35 cellular contexts compared by ENCODE assay signal in the genomic region with DNA sequence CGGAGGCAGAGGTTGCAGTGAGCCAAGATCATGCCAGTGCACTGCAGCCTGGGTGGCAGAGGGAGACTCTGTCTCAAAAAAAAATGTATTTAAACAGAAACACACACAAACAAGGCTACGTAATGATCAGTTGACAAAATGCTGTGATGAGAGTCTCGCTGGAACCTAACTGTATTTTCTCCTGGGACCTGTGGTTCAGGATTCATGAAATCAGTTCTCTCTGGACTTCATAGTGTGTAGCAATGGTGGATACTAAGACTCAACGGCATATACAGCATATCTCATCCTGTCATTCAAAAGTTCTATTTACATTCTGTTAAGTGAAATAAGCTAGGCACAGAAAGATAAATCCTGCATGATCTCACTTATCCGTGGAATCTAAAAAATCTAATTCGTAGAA.
"Had no signal": no experiment of that assay in that cellular context is flagged by ENCODE, and none has a peak within 500 bp of the region (broad histone marks: within the 10 kb centered on the region; RNA-seq: fewer than 3 reads in every experiment).

No MANE protein-coding gene starts in this region.

- H3K9me3 Mint-ChIP-seq: activated CD4-positive, alpha-beta memory T cell treated with anti-CD3 and anti-CD28 coated beads, Interleukin-2, amount 10 ng/mL, durations not matched to agents 7 days and 5 days; activated CD4-positive, alpha-beta T cell treated with anti-CD3 and anti-CD28 coated beads, Interleukin-2, amount 10 ng/mL, durations not matched to agents 7 days and 5 days; activated naive CD4-positive, alpha-beta T cell treated with anti-CD3 and anti-CD28 coated beads for 36 hours; activated naive CD4-positive, alpha-beta T cell treated with anti-CD3 and anti-CD28 coated beads, Interleukin-2, amount 50 U/mL, for 72 hours; activated naive CD8-positive, alpha-beta T cell treated with anti-CD3 and anti-CD28 coated beads for 36 hours; activated T-cell treated with anti-CD3 and anti-CD28 coated beads, Interleukin-2, amount 50 U/mL, for 4 hours; activated T-cell treated with anti-CD3 and anti-CD28 coated beads, Interleukin-2, amount 50 U/mL, for 72 hours; activated T-helper 1 cell treated with anti-CD3 and anti-CD28 coated beads, Interleukin-12 subunit alpha, Interleukin-12 subunit beta, Interleukin-2, Interleukin-4 antibody, amounts not matched to agents 30 ng/mL and 10 ng/mL and 1 ng/mL, durations not matched to agents 14 hours and 24 hours and 36 hours; activated T-helper 17 cell treated with anti-CD3 and anti-CD28 coated beads, Interleukin-2, amount 50 U/mL, for 72 hours; T-helper 1 cell treated with Interleukin-12 subunit alpha and Interleukin-12 subunit beta and Interleukin-4 antibody, amounts not matched to agents 30 μg/mL and 1 μg/mL, for 36 hours; T-helper 2 cell treated with Interferon-gamma antibody and Interleukin-4, amounts not matched to agents 5 μg/mL and 100 μg/mL, for 36 hours had no signal

- H3K36me3 ChIP-seq: adrenal gland, brain microvascular endothelial cell, breast epithelium, WERI-Rb-1 had no signal

- DNase-seq: activated CD4-positive, alpha-beta memory T cell treated with anti-CD3 and anti-CD28 coated beads, Interleukin-2, amount 10 ng/mL, durations not matched to agents 7 days and 5 days; activated CD4-positive, alpha-beta T cell treated with anti-CD3 and anti-CD28 coated beads for 1 hour; activated CD4-positive, alpha-beta T cell treated with anti-CD3 and anti-CD28 coated beads for 36 hours; activated CD4-positive, alpha-beta T cell treated with anti-CD3 and anti-CD28 coated beads for 48 hours; activated CD4-positive, alpha-beta T cell treated with anti-CD3 and anti-CD28 coated beads, Interleukin-2, amount 10 ng/mL, durations not matched to agents 7 days and 5 days; activated CD4-positive, alpha-beta T cell treated with anti-CD3 and anti-CD28 coated beads, Interleukin-2, amount 50 U/mL, for 48 hours; activated CD4-positive, CD25-positive, alpha-beta regulatory T cell; activated CD8-positive, alpha-beta memory T cell treated with anti-CD3 and anti-CD28 coated beads, Interleukin-2, amount 10 ng/mL, durations not matched to agents 7 days and 5 days; activated CD8-positive, alpha-beta memory T cell treated with anti-CD3 and anti-CD28 coated beads, Interleukin-2, amount 50 U/mL, for 48 hours; activated CD8-positive, alpha-beta T cell treated with anti-CD3 and anti-CD28 coated beads, Interleukin-2, amount 10 ng/mL, durations not matched to agents 7 days and 5 days; activated effector memory CD4-positive, alpha-beta T cell treated with anti-CD3 and anti-CD28 coated beads, Interleukin-2, amount 50 U/mL, for 16 hours; activated gamma-delta T cell treated with Interleukin-2 at 50 U/mL for 16 hours; activated naive CD4-positive, alpha-beta T cell; activated naive CD4-positive, alpha-beta T cell treated with anti-CD3 and anti-CD28 coated beads for 36 hours; activated naive CD4-positive, alpha-beta T cell treated with anti-CD3 and anti-CD28 coated beads, Interleukin-2, amount 50 U/mL, for 16 hours; activated naive CD8-positive, alpha-beta T cell treated with anti-CD3 and anti-CD28 coated beads for 36 hours; activated T-cell treated with anti-CD3 and anti-CD28 coated beads, Interleukin-2, amount 50 U/mL, for 4 hours; activated T-cell treated with anti-CD3 and anti-CD28 coated beads, Interleukin-2, amount 50 U/mL, for 72 hours; adrenal gland; amniotic stem cell; aorta; body of pancreas; brain microvascular endothelial cell; central memory CD4-positive, alpha-beta T cell; T-helper 1 cell; T-helper 2 cell; T-helper 9 cell; WERI-Rb-1 had no signal

- H3K4me1 Mint-ChIP-seq: activated CD4-positive, alpha-beta memory T cell treated with anti-CD3 and anti-CD28 coated beads, Interleukin-2, amount 10 ng/mL, durations not matched to agents 7 days and 5 days; activated CD4-positive, alpha-beta T cell treated with anti-CD3 and anti-CD28 coated beads for 36 hours; activated CD4-positive, alpha-beta T cell treated with anti-CD3 and anti-CD28 coated beads, Interleukin-2, amount 10 ng/mL, durations not matched to agents 7 days and 5 days; activated CD8-positive, alpha-beta memory T cell treated with anti-CD3 and anti-CD28 coated beads, Interleukin-2, amount 10 ng/mL, durations not matched to agents 7 days and 5 days; activated naive CD8-positive, alpha-beta T cell treated with anti-CD3 and anti-CD28 coated beads for 36 hours; activated T-helper 17 cell treated with anti-CD3 and anti-CD28 coated beads, Interleukin-2, amount 50 U/mL, for 72 hours; WTC11 had no signal

- H3K27ac Mint-ChIP-seq: activated CD4-positive, alpha-beta memory T cell treated with anti-CD3 and anti-CD28 coated beads, Interleukin-2, amount 10 ng/mL, durations not matched to agents 7 days and 5 days; activated CD4-positive, alpha-beta T cell treated with anti-CD3 and anti-CD28 coated beads for 36 hours; activated CD4-positive, alpha-beta T cell treated with anti-CD3 and anti-CD28 coated beads, Interleukin-2, amount 10 ng/mL, durations not matched to agents 7 days and 5 days; activated CD8-positive, alpha-beta memory T cell treated with anti-CD3 and anti-CD28 coated beads, Interleukin-2, amount 10 ng/mL, durations not matched to agents 7 days and 5 days; activated CD8-positive, alpha-beta T cell treated with anti-CD3 and anti-CD28 coated beads, Interleukin-2, amount 10 ng/mL, durations not matched to agents 7 days and 5 days; activated naive CD4-positive, alpha-beta T cell treated with anti-CD3 and anti-CD28 coated beads for 36 hours; activated naive CD4-positive, alpha-beta T cell treated with anti-CD3 and anti-CD28 coated beads, Interleukin-2, amount 50 U/mL, for 72 hours; activated naive CD8-positive, alpha-beta T cell treated with anti-CD3 and anti-CD28 coated beads for 36 hours; activated T-cell treated with anti-CD3 and anti-CD28 coated beads, Interleukin-2, amount 50 U/mL, for 72 hours; activated T-helper 1 cell treated with anti-CD3 and anti-CD28 coated beads, Interleukin-12 subunit alpha, Interleukin-12 subunit beta, Interleukin-2, Interleukin-4 antibody, amounts not matched to agents 30 ng/mL and 10 ng/mL and 1 ng/mL, durations not matched to agents 14 hours and 24 hours and 36 hours; activated T-helper 17 cell treated with anti-CD3 and anti-CD28 coated beads, Interleukin-2, amount 50 U/mL, for 72 hours; T-helper 1 cell treated with Interleukin-12 subunit alpha and Interleukin-12 subunit beta and Interleukin-4 antibody, amounts not matched to agents 30 μg/mL and 1 μg/mL, for 36 hours; T-helper 2 cell treated with Interferon-gamma antibody and Interleukin-4, amounts not matched to agents 5 μg/mL and 100 μg/mL, for 36 hours; WTC11 had no signal

- H3K27me3 ChIP-seq: brain microvascular endothelial cell had no signal

- H3K27me3 Mint-ChIP-seq: activated CD8-positive, alpha-beta memory T cell treated with anti-CD3 and anti-CD28 coated beads, Interleukin-2, amount 10 ng/mL, durations not matched to agents 7 days and 5 days; activated naive CD8-positive, alpha-beta T cell treated with anti-CD3 and anti-CD28 coated beads for 36 hours; activated T-helper 17 cell treated with anti-CD3 and anti-CD28 coated beads, Interleukin-2, amount 50 U/mL, for 72 hours had no signal

- H3K36me3 Mint-ChIP-seq: activated CD8-positive, alpha-beta memory T cell treated with anti-CD3 and anti-CD28 coated beads, Interleukin-2, amount 10 ng/mL, durations not matched to agents 7 days and 5 days; activated naive CD4-positive, alpha-beta T cell treated with anti-CD3 and anti-CD28 coated beads, Interleukin-2, amount 50 U/mL, for 72 hours; activated naive CD8-positive, alpha-beta T cell treated with anti-CD3 and anti-CD28 coated beads for 36 hours had no signal

- H3K4me1 ChIP-seq: adrenal gland, body of pancreas, breast epithelium had no signal

- H3K9me3 ChIP-seq: adrenal gland, body of pancreas, breast epithelium had no signal

- H3K27ac ChIP-seq: adrenal gland, body of pancreas, brain microvascular endothelial cell, breast epithelium, WERI-Rb-1 had no signal

- H3K4me3 ChIP-seq: adrenal gland, body of pancreas, breast epithelium had no signal

- H3K4me3 Mint-ChIP-seq: activated CD4-positive, alpha-beta memory T cell treated with anti-CD3 and anti-CD28 coated beads, Interleukin-2, amount 10 ng/mL, durations not matched to agents 7 days and 5 days; activated CD4-positive, alpha-beta T cell treated with anti-CD3 and anti-CD28 coated beads for 36 hours; activated CD4-positive, alpha-beta T cell treated with anti-CD3 and anti-CD28 coated beads, Interleukin-2, amount 10 ng/mL, durations not matched to agents 7 days and 5 days; activated CD8-positive, alpha-beta memory T cell treated with anti-CD3 and anti-CD28 coated beads, Interleukin-2, amount 10 ng/mL, durations not matched to agents 7 days and 5 days; activated CD8-positive, alpha-beta T cell treated with anti-CD3 and anti-CD28 coated beads, Interleukin-2, amount 10 ng/mL, durations not matched to agents 7 days and 5 days; activated naive CD4-positive, alpha-beta T cell treated with anti-CD3 and anti-CD28 coated beads for 36 hours; activated naive CD8-positive, alpha-beta T cell treated with anti-CD3 and anti-CD28 coated beads for 36 hours; activated T-cell treated with anti-CD3 and anti-CD28 coated beads, Interleukin-2, amount 50 U/mL, for 4 hours; activated T-cell treated with anti-CD3 and anti-CD28 coated beads, Interleukin-2, amount 50 U/mL, for 72 hours; activated T-helper 1 cell treated with anti-CD3 and anti-CD28 coated beads, Interleukin-12 subunit alpha, Interleukin-12 subunit beta, Interleukin-2, Interleukin-4 antibody, amounts not matched to agents 30 ng/mL and 10 ng/mL and 1 ng/mL, durations not matched to agents 14 hours and 24 hours and 36 hours; activated T-helper 17 cell treated with anti-CD3 and anti-CD28 coated beads, Interleukin-2, amount 50 U/mL, for 72 hours; T-helper 1 cell treated with Interleukin-12 subunit alpha and Interleukin-12 subunit beta and Interleukin-4 antibody, amounts not matched to agents 30 μg/mL and 1 μg/mL, for 36 hours; T-helper 2 cell treated with Interferon-gamma antibody and Interleukin-4, amounts not matched to agents 5 μg/mL and 100 μg/mL, for 36 hours; WTC11 had no signal
